Comparison of ENCODE assay signal across 1 cellular context in genomic region chr4:143286733-143287570, GRCh38.
TF ChIP-seq lines count a peak whose summit lies in the region.

No MANE protein-coding gene starts in this region.

TF ChIP-seq in K562, 482 proteins besides CTCF, POLR2A, EP300 and RAD21 (continued from another document):
- TF ChIP-seq ZNF316 (IDR thresholded peaks at IDR 0.05): peak; percentile 51; the same call in 1 of the 2 replicates
- TF ChIP-seq FOXA3 (CRISPR knock-in tag; conservative IDR thresholded peaks at IDR 0.05 in 1 of 2, IDR thresholded peaks at IDR 0.05 in 1 of 2): no peak
- peak; percentile 68 for TF ChIP-seq C11orf30 (IDR thresholded peaks at IDR 0.05; ENCODE audit: low read depth)
